In the genomic region with DNA sequence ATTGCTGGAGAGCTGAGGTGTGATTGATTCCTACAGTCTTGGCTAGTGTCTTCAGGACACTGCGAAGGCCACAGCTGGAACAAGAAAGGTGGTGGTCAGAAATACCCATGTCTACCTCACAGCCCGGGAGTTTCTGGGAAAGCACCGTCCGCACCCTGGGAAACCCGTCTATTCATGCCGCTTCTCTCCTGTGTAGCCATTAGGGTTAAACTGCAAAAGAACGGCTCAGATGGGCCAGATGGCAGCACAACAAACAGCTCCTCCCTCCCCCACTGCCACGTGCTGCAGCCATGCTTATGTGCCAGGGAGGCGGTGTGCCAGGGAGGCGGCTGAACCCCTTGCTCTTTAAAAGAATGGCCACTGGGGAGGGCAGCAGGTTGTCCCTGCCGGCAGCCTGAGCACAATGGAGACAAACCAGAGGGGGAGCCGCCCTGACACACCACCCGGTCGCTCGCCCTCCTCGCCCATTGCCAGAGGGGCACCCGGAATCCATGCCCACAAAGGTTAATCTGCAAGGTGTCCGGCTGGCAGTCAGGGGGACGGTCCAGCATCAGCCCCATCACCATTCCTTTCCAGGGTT, we compare ENCODE assay signal across 1 cellular context.
TF ChIP-seq lines count a peak whose summit lies in the region.

No MANE protein-coding gene starts in this region.

TF ChIP-seq in GM12878, 131 proteins besides CTCF, POLR2A, EP300 and RAD21 (continued from another document and continues in another):
- TF ChIP-seq, protein P1, sequence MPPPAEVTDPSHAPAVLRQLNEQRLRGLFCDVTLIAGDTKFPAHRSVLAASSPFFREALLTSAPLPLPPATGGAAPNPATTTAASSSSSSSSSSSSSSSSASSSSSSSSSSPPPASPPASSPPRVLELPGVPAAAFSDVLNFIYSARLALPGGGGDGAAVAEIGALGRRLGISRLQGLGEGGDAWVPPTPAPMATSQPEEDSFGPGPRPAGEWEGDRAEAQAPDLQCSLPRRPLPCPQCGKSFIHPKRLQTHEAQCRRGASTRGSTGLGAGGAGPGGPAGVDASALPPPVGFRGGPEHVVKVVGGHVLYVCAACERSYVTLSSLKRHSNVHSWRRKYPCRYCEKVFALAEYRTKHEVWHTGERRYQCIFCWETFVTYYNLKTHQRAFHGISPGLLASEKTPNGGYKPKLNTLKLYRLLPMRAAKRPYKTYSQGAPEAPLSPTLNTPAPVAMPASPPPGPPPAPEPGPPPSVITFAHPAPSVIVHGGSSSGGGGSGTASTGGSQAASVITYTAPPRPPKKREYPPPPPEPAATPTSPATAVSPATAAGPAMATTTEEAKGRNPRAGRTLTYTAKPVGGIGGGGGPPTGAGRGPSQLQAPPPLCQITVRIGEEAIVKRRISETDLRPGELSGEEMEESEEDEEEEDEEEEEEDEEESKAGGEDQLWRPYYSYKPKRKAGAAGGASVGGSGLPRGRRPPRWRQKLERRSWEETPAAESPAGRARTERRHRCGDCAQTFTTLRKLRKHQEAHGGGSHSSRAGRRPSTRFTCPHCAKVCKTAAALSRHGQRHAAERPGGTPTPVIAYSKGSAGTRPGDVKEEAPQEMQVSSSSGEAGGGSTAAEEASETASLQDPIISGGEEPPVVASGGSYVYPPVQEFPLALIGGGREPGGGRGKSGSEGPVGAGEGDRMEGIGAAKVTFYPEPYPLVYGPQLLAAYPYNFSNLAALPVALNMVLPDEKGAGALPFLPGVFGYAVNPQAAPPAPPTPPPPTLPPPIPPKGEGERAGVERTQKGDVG (CRISPR knock-in tag; IDR thresholded peaks at IDR 0.05): no peak
- TF ChIP-seq, protein P2, sequence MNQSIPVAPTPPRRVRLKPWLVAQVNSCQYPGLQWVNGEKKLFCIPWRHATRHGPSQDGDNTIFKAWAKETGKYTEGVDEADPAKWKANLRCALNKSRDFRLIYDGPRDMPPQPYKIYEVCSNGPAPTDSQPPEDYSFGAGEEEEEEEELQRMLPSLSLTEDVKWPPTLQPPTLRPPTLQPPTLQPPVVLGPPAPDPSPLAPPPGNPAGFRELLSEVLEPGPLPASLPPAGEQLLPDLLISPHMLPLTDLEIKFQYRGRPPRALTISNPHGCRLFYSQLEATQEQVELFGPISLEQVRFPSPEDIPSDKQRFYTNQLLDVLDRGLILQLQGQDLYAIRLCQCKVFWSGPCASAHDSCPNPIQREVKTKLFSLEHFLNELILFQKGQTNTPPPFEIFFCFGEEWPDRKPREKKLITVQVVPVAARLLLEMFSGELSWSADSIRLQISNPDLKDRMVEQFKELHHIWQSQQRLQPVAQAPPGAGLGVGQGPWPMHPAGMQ (IDR thresholded peaks at IDR 0.05; ENCODE audit: borderline replicate concordance): no peak
- no peak for TF ChIP-seq PML (IDR thresholded peaks at IDR 0.05; ENCODE audit: low read length)
- TF ChIP-seq CBX3 (IDR thresholded peaks at IDR 0.05; ENCODE audit: borderline replicate concordance, low read depth): no peak
- TF ChIP-seq, protein P3, sequence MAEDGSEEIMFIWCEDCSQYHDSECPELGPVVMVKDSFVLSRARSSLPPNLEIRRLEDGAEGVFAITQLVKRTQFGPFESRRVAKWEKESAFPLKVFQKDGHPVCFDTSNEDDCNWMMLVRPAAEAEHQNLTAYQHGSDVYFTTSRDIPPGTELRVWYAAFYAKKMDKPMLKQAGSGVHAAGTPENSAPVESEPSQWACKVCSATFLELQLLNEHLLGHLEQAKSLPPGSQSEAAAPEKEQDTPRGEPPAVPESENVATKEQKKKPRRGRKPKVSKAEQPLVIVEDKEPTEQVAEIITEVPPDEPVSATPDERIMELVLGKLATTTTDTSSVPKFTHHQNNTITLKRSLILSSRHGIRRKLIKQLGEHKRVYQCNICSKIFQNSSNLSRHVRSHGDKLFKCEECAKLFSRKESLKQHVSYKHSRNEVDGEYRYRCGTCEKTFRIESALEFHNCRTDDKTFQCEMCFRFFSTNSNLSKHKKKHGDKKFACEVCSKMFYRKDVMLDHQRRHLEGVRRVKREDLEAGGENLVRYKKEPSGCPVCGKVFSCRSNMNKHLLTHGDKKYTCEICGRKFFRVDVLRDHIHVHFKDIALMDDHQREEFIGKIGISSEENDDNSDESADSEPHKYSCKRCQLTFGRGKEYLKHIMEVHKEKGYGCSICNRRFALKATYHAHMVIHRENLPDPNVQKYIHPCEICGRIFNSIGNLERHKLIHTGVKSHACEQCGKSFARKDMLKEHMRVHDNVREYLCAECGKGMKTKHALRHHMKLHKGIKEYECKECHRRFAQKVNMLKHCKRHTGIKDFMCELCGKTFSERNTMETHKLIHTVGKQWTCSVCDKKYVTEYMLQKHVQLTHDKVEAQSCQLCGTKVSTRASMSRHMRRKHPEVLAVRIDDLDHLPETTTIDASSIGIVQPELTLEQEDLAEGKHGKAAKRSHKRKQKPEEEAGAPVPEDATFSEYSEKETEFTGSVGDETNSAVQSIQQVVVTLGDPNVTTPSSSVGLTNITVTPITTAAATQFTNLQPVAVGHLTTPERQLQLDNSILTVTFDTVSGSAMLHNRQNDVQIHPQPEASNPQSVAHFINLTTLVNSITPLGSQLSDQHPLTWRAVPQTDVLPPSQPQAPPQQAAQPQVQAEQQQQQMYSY (CRISPR knock-in tag; IDR thresholded peaks at IDR 0.05): no peak
- TF ChIP-seq MYB (IDR thresholded peaks at IDR 0.05; ENCODE audit: borderline replicate concordance, low read depth, low read length): no peak
- TF ChIP-seq, protein P4, sequence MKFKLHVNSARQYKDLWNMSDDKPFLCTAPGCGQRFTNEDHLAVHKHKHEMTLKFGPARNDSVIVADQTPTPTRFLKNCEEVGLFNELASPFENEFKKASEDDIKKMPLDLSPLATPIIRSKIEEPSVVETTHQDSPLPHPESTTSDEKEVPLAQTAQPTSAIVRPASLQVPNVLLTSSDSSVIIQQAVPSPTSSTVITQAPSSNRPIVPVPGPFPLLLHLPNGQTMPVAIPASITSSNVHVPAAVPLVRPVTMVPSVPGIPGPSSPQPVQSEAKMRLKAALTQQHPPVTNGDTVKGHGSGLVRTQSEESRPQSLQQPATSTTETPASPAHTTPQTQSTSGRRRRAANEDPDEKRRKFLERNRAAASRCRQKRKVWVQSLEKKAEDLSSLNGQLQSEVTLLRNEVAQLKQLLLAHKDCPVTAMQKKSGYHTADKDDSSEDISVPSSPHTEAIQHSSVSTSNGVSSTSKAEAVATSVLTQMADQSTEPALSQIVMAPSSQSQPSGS (IDR thresholded peaks at IDR 0.05; ENCODE audit: low read length): no peak
- TF ChIP-seq RUNX3 (IDR thresholded peaks at IDR 0.05; ENCODE audit: low read length): peak; percentile 68; the same call in 1 of the 2 replicates
- no peak for TF ChIP-seq HCFC1 (IDR thresholded peaks at IDR 0.05; ENCODE audit: low read length)
- TF ChIP-seq PAX8 (IDR thresholded peaks at IDR 0.05): no peak
- TF ChIP-seq BHLHE40 (IDR thresholded peaks at IDR 0.05; ENCODE audit: borderline replicate concordance in 1 of 2, low read depth in 2 of 2, low read length in 1 of 2): peak; percentile 73 to 83
- TF ChIP-seq, protein P5, sequence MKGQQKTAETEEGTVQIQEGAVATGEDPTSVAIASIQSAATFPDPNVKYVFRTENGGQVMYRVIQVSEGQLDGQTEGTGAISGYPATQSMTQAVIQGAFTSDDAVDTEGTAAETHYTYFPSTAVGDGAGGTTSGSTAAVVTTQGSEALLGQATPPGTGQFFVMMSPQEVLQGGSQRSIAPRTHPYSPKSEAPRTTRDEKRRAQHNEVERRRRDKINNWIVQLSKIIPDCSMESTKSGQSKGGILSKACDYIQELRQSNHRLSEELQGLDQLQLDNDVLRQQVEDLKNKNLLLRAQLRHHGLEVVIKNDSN (IDR thresholded peaks at IDR 0.05; ENCODE audit: borderline replicate concordance, extremely low read length, insufficient read depth, low read depth, low read length): peak; percentile 63
- TF ChIP-seq SUZ12 (IDR thresholded peaks at IDR 0.05; ENCODE audit: unreplicated experiment): no peak
- TF ChIP-seq, protein P6, sequence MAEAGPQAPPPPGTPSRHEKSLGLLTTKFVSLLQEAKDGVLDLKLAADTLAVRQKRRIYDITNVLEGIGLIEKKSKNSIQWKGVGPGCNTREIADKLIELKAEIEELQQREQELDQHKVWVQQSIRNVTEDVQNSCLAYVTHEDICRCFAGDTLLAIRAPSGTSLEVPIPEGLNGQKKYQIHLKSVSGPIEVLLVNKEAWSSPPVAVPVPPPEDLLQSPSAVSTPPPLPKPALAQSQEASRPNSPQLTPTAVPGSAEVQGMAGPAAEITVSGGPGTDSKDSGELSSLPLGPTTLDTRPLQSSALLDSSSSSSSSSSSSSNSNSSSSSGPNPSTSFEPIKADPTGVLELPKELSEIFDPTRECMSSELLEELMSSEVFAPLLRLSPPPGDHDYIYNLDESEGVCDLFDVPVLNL (IDR thresholded peaks at IDR 0.05; ENCODE audit: low read depth, low read length): no peak
- no peak for TF ChIP-seq RCOR1 (conservative IDR thresholded peaks at IDR 0.05; ENCODE audit: low read depth, low read length)
- TF ChIP-seq NR2C2 (IDR thresholded peaks at IDR 0.05; ENCODE audit: borderline replicate concordance, control insufficient read depth, insufficient read length, low read depth): no peak
- TF ChIP-seq NRF1 (conservative IDR thresholded peaks at IDR 0.05; ENCODE audit: low read depth, low read length): no peak
- no peak for TF ChIP-seq RAD51 (IDR thresholded peaks at IDR 0.05)
- no peak for TF ChIP-seq TCF7 (IDR thresholded peaks at IDR 0.05; ENCODE audit: borderline replicate concordance)
- TF ChIP-seq FOS (IDR thresholded peaks at IDR 0.05; ENCODE audit: borderline replicate concordance, extremely low read depth, insufficient read length): no peak
- no peak for TF ChIP-seq NR2C1 (IDR thresholded peaks at IDR 0.05)
- no peak for TF ChIP-seq CHD4 (IDR thresholded peaks at IDR 0.05)
- no peak for TF ChIP-seq STAT3 (IDR thresholded peaks at IDR 0.05; ENCODE audit: low read depth, low read length)
- peak; percentile 58 for TF ChIP-seq IKZF1 (conservative IDR thresholded peaks at IDR 0.05)
- no peak for TF ChIP-seq ETV6 (conservative IDR thresholded peaks at IDR 0.05 in 1 of 2, IDR thresholded peaks at IDR 0.05 in 1 of 2; ENCODE audit: borderline replicate concordance in 1 of 2, low read depth in 1 of 2)
- TF ChIP-seq RELA (IDR thresholded peaks at IDR 0.05; ENCODE audit: borderline replicate concordance, partially characterized antibody): peak; percentile 57
- TF ChIP-seq, protein P7, sequence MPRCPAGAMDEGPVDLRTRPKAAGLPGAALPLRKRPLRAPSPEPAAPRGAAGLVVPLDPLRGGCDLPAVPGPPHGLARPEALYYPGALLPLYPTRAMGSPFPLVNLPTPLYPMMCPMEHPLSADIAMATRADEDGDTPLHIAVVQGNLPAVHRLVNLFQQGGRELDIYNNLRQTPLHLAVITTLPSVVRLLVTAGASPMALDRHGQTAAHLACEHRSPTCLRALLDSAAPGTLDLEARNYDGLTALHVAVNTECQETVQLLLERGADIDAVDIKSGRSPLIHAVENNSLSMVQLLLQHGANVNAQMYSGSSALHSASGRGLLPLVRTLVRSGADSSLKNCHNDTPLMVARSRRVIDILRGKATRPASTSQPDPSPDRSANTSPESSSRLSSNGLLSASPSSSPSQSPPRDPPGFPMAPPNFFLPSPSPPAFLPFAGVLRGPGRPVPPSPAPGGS (IDR thresholded peaks at IDR 0.05; ENCODE audit: borderline replicate concordance, insufficient read depth, low read depth, low read length, poor library complexity, severe bottlenecking): no peak
- TF ChIP-seq KLF5 (IDR thresholded peaks at IDR 0.05; ENCODE audit: partially characterized antibody): no peak
- TF ChIP-seq TBL1XR1 (IDR thresholded peaks at IDR 0.05; ENCODE audit: low read depth, low read length): no peak
- TF ChIP-seq DPF2 (IDR thresholded peaks at IDR 0.05): peak; percentile 26; the same call in 1 of the 2 replicates
- TF ChIP-seq HDGF (IDR thresholded peaks at IDR 0.05): no peak
- TF ChIP-seq BMI1 (IDR thresholded peaks at IDR 0.05; ENCODE audit: borderline replicate concordance): no peak
- peak; percentile 62 for TF ChIP-seq EED (IDR thresholded peaks at IDR 0.05; ENCODE audit: low read depth)
- TF ChIP-seq, protein P8, sequence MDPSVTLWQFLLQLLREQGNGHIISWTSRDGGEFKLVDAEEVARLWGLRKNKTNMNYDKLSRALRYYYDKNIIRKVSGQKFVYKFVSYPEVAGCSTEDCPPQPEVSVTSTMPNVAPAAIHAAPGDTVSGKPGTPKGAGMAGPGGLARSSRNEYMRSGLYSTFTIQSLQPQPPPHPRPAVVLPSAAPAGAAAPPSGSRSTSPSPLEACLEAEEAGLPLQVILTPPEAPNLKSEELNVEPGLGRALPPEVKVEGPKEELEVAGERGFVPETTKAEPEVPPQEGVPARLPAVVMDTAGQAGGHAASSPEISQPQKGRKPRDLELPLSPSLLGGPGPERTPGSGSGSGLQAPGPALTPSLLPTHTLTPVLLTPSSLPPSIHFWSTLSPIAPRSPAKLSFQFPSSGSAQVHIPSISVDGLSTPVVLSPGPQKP (IDR thresholded peaks at IDR 0.05; ENCODE audit: low read depth, low read length): no peak
- TF ChIP-seq, protein P9, sequence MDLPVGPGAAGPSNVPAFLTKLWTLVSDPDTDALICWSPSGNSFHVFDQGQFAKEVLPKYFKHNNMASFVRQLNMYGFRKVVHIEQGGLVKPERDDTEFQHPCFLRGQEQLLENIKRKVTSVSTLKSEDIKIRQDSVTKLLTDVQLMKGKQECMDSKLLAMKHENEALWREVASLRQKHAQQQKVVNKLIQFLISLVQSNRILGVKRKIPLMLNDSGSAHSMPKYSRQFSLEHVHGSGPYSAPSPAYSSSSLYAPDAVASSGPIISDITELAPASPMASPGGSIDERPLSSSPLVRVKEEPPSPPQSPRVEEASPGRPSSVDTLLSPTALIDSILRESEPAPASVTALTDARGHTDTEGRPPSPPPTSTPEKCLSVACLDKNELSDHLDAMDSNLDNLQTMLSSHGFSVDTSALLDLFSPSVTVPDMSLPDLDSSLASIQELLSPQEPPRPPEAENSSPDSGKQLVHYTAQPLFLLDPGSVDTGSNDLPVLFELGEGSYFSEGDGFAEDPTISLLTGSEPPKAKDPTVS (IDR thresholded peaks at IDR 0.05; ENCODE audit: low read depth, low read length): no peak
- peak; percentile 72 for TF ChIP-seq YY1 (IDR thresholded peaks at IDR 0.05; ENCODE audit: low read depth, low read length)
- no peak for TF ChIP-seq TAF1 (IDR thresholded peaks at IDR 0.05; ENCODE audit: borderline replicate concordance, low read depth, low read length)
- TF ChIP-seq POLR2AphosphoS5 (IDR thresholded peaks at IDR 0.05; ENCODE audit: low read length): 0 out of 2 replicates have a peak, but pooled peaks have one; percentile 48
- TF ChIP-seq, protein P10, sequence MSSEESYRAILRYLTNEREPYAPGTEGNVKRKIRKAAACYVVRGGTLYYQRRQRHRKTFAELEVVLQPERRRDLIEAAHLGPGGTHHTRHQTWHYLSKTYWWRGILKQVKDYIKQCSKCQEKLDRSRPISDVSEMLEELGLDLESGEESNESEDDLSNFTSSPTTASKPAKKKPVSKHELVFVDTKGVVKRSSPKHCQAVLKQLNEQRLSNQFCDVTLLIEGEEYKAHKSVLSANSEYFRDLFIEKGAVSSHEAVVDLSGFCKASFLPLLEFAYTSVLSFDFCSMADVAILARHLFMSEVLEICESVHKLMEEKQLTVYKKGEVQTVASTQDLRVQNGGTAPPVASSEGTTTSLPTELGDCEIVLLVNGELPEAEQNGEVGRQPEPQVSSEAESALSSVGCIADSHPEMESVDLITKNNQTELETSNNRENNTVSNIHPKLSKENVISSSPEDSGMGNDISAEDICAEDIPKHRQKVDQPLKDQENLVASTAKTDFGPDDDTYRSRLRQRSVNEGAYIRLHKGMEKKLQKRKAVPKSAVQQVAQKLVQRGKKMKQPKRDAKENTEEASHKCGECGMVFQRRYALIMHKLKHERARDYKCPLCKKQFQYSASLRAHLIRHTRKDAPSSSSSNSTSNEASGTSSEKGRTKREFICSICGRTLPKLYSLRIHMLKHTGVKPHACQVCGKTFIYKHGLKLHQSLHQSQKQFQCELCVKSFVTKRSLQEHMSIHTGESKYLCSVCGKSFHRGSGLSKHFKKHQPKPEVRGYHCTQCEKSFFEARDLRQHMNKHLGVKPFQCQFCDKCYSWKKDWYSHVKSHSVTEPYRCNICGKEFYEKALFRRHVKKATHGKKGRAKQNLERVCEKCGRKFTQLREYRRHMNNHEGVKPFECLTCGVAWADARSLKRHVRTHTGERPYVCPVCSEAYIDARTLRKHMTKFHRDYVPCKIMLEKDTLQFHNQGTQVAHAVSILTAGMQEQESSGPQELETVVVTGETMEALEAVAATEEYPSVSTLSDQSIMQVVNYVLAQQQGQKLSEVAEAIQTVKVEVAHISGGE (CRISPR knock-in tag; IDR thresholded peaks at IDR 0.05): no peak
